1 cellular context compared by ENCODE assay signal in the genomic region with DNA sequence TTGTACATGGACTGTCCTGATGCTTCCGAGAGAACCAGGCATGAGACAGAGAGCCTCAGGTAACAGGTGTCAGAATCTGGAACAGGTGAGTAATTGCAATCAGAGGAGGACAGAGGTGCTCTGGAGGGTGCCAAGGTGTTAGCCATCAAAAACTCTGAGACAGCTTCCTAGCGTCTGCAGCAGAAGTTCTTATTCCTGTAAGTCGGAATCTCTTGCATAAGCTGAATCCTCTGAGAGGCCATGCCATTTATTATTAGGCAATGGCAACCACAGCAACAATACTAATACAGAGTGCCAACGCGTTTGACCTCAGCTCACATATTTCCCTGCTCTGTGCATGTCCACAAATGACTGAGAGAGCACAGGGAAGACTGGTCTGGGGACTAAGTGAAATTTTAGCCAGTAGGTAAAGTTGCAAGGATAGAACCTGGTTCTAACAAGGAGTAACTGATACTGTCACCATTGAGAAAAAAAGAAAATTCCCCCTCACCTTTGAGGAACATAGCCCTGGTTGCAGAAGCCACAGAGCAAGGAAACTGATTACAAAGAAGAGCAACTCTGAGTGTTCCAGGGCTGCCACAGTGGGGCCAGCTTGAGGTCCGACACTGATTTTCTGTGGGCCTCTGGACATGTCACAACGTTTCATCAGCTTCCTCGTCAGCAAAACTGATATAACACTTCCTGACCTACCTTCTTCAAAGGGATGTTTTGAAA.
A peak's percentile ranks its signal among the peaks of the same experiment; 100 is the strongest.
TF ChIP-seq lines count a peak whose summit lies in the region.

No MANE protein-coding gene starts in this region.

TF ChIP-seq in K562, 482 proteins besides CTCF, POLR2A, EP300 and RAD21 (continued from another document and continues in another):
- TF ChIP-seq, protein P1, sequence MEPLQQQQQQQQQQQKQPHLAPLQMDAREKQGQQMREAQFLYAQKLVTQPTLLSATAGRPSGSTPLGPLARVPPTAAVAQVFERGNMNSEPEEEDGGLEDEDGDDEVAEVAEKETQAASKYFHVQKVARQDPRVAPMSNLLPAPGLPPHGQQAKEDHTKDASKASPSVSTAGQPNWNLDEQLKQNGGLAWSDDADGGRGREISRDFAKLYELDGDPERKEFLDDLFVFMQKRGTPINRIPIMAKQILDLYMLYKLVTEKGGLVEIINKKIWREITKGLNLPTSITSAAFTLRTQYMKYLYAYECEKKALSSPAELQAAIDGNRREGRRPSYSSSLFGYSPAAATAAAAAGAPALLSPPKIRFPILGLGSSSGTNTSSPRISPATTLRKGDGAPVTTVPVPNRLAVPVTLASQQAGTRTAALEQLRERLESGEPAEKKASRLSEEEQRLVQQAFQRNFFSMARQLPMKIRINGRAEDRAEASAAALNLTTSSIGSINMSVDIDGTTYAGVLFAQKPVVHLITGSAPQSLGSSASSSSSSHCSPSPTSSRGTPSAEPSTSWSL (CRISPR knock-in tag; IDR thresholded peaks at IDR 0.05; ENCODE audit: borderline replicate concordance): no peak
- TF ChIP-seq SNIP1 (IDR thresholded peaks at IDR 0.05; ENCODE audit: low read depth): no peak
- TF ChIP-seq, protein P2, sequence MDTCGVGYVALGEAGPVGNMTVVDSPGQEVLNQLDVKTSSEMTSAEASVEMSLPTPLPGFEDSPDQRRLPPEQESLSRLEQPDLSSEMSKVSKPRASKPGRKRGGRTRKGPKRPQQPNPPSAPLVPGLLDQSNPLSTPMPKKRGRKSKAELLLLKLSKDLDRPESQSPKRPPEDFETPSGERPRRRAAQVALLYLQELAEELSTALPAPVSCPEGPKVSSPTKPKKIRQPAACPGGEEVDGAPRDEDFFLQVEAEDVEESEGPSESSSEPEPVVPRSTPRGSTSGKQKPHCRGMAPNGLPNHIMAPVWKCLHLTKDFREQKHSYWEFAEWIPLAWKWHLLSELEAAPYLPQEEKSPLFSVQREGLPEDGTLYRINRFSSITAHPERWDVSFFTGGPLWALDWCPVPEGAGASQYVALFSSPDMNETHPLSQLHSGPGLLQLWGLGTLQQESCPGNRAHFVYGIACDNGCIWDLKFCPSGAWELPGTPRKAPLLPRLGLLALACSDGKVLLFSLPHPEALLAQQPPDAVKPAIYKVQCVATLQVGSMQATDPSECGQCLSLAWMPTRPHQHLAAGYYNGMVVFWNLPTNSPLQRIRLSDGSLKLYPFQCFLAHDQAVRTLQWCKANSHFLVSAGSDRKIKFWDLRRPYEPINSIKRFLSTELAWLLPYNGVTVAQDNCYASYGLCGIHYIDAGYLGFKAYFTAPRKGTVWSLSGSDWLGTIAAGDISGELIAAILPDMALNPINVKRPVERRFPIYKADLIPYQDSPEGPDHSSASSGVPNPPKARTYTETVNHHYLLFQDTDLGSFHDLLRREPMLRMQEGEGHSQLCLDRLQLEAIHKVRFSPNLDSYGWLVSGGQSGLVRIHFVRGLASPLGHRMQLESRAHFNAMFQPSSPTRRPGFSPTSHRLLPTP (IDR thresholded peaks at IDR 0.05; ENCODE audit: borderline replicate concordance, extremely low read depth, insufficient read length): no peak
- no peak for TF ChIP-seq STAT5B (CRISPR knock-in tag; IDR thresholded peaks at IDR 0.05)
- TF ChIP-seq RNF219 (CRISPR knock-in tag; IDR thresholded peaks at IDR 0.05): no peak
- TF ChIP-seq ZNF766 (CRISPR knock-in tag; conservative IDR thresholded peaks at IDR 0.05): no peak
- TF ChIP-seq TSHZ1 (CRISPR knock-in tag; IDR thresholded peaks at IDR 0.05): no peak
- peak; percentile 93 for TF ChIP-seq ATF4 (CRISPR knock-in tag; IDR thresholded peaks at IDR 0.05)
- TF ChIP-seq NUFIP1 (IDR thresholded peaks at IDR 0.05; ENCODE audit: partially characterized antibody): no peak
- peak; percentile 49; the same call in 1 of the 2 replicates for TF ChIP-seq BACH1 (tag; IDR thresholded peaks at IDR 0.05)
- TF ChIP-seq RFX5 (IDR thresholded peaks at IDR 0.05; ENCODE audit: low read depth, low read length): no peak
- TF ChIP-seq ZNF75A (CRISPR knock-in tag; IDR thresholded peaks at IDR 0.05): no peak
- TF ChIP-seq ZNF224 (CRISPR knock-in tag; IDR thresholded peaks at IDR 0.05): no peak
- peak; percentile 65; the same call in 1 of the 2 replicates for TF ChIP-seq SMAD3 (CRISPR knock-in tag; conservative IDR thresholded peaks at IDR 0.05)
- peak in 1 of 2 experiments; percentile 63; a peak in 1 of 4 replicates for TF ChIP-seq TEAD1 (CRISPR knock-in tag; IDR thresholded peaks at IDR 0.05)
- peak; percentile 52 for TF ChIP-seq ZNF592 (IDR thresholded peaks at IDR 0.05)
- no peak for TF ChIP-seq TCF7L2 (IDR thresholded peaks at IDR 0.05; ENCODE audit: low read depth, low read length)
- no peak for TF ChIP-seq MYBL2 (IDR thresholded peaks at IDR 0.05; ENCODE audit: low read depth)
- no peak for TF ChIP-seq MYBL2 (CRISPR knock-in tag; IDR thresholded peaks at IDR 0.05; ENCODE audit: borderline replicate concordance)
- TF ChIP-seq DMBX1 (CRISPR knock-in tag; IDR thresholded peaks at IDR 0.05; ENCODE audit: borderline replicate concordance): peak; percentile 85
- TF ChIP-seq ZNF740 (CRISPR knock-in tag; IDR thresholded peaks at IDR 0.05): no peak
- TF ChIP-seq ZNF740 (tag; IDR thresholded peaks at IDR 0.05): no peak
- TF ChIP-seq SMAD4 (CRISPR knock-in tag; conservative IDR thresholded peaks at IDR 0.05): peak; percentile 75
- no peak; the same call in 1 of the 2 replicates for TF ChIP-seq HDAC8 (tag; IDR thresholded peaks at IDR 0.05)
- TF ChIP-seq SUPT5H (IDR thresholded peaks at IDR 0.05): no peak
- TF ChIP-seq STAG1 (CRISPR knock-in tag; IDR thresholded peaks at IDR 0.05; ENCODE audit: borderline replicate concordance): no peak
- TF ChIP-seq CXXC5 (CRISPR knock-in tag; IDR thresholded peaks at IDR 0.05): peak; percentile 62
- 0 out of 2 replicates have a peak, but pooled peaks have one; percentile 33 for TF ChIP-seq ZNF24 (IDR thresholded peaks at IDR 0.05)
- peak; percentile 36; the same call in 1 of the 2 replicates for TF ChIP-seq CEBPB (tag; IDR thresholded peaks at IDR 0.05)
- peak; percentile 39; the same call in 1 of the 2 replicates for TF ChIP-seq ZNF316 (IDR thresholded peaks at IDR 0.05)
- TF ChIP-seq JUN (IDR thresholded peaks at IDR 0.05; ENCODE audit: borderline replicate concordance, low read depth, low read length): no peak
- no peak for TF ChIP-seq JUN (CRISPR knock-in tag; IDR thresholded peaks at IDR 0.05; ENCODE audit: borderline replicate concordance)
- peak; percentile 74; the same call in 1 of the 2 replicates for TF ChIP-seq RNF2 (IDR thresholded peaks at IDR 0.05)
- TF ChIP-seq FOSL1 (tag; conservative IDR thresholded peaks at IDR 0.05): 0 out of 2 replicates have a peak, but pooled peaks have one; percentile 35
- no peak for TF ChIP-seq COPS2 (conservative IDR thresholded peaks at IDR 0.05)
- peak in 1 of 2 experiments; percentile 61 for TF ChIP-seq AFF1 (IDR thresholded peaks at IDR 0.05; ENCODE audit: low read depth in 1 of 2, partially characterized antibody in 2 of 2)
